Comparison of ENCODE assay signal across 22 cellular contexts in the genomic region with DNA sequence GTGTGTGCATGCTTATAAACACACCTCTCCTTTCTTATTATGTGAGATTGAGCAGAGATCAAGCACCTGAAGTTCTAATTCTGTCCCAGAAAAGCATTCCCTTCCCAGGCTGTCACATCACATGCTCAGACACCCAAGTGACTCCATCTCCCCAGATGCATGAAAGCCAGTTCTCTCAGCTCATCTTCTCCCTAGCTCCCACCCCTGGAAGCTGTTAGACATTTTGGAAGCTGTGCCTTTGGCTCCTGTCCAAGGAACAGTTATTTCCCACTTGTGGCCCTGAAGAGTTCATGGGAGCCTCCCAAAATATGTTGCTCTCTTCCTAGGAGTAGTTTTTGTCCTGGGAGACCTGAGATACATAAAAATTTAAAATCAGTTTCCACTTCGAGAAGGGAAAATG.
DNase-seq lines count a peak whose midpoint lies in the region; ATAC-seq and TF ChIP-seq lines count a peak whose summit lies in the region.
"Had no signal": no experiment of that assay in that cellular context is flagged by ENCODE, and none has a peak within 500 bp of the region (broad histone marks: within the 10 kb centered on the region; RNA-seq: fewer than 3 reads in every experiment).

No MANE protein-coding gene starts in this region.

- no peaks in the 10 kb centered on the region for H3K27me3 Mint-ChIP-seq in endodermal cell (ENCODE audit: insufficient read depth)

- no peak overlapping the region for H3K4me2 ChIP-seq in skeletal muscle satellite cell (ENCODE audit: low read length)

- H3K36me3 ChIP-seq in adipocyte (ENCODE audit: control insufficient read depth, insufficient read depth, low read length, severe bottlenecking) (no peaks in the 10 kb centered on the region), skeletal muscle satellite cell (ENCODE audit: insufficient read depth, low read length) (no peaks in the 10 kb centered on the region), endodermal cell (ENCODE audit: control insufficient read depth, insufficient read depth, low read length) (no peaks in the 10 kb centered on the region), mucosa of descending colon (ENCODE audit: low read depth) (no peaks in the 10 kb centered on the region)
- H3K36me3 ChIP-seq: lower lobe of right lung had no signal

- ATAC-seq in left ventricle myocardium superior: peak; percentile 94
- ATAC-seq in mucosa of descending colon: no peak
- ATAC-seq: activated CD8-positive, alpha-beta T cell treated with anti-CD3 and anti-CD28 coated beads for 36 hours had no signal

- WGBS in endodermal cell (ENCODE audit: insufficient coverage in 1 of 2, insufficient read length in 1 of 2), 2 experiments: 100% methylated on average over 1 of the region's 1 CpG; no CpG with 5 or more reads in 1 of the 2 experiments

- H3K27ac Mint-ChIP-seq in endodermal cell: no peak overlapping the region
- H3K27ac Mint-ChIP-seq: activated CD8-positive, alpha-beta T cell treated with anti-CD3 and anti-CD28 coated beads for 36 hours; activated naive CD8-positive, alpha-beta T cell treated with anti-CD3 and anti-CD28 coated beads for 36 hours; CD4-positive, CD25-positive, alpha-beta regulatory T cell; stimulated activated naive CD8-positive, alpha-beta T cell treated with anti-CD3 and anti-CD28 coated beads, Interleukin-15, Interleukin-2, amounts not matched to agents 100 ng/mL and 50 ng/mL, for 24 hours; T-helper 2 cell treated with Interferon-gamma antibody and Interleukin-4, amounts not matched to agents 5 μg/mL and 100 μg/mL, for 36 hours had no signal

- no peaks in the 10 kb centered on the region for H3K36me3 Mint-ChIP-seq in endodermal cell (ENCODE audit: low read depth)
- H3K36me3 Mint-ChIP-seq: activated naive CD8-positive, alpha-beta T cell treated with anti-CD3 and anti-CD28 coated beads for 36 hours; CD4-positive, CD25-positive, alpha-beta regulatory T cell had no signal

- no peaks in the 10 kb centered on the region for H3K27me3 ChIP-seq in adipocyte (replicated peaks; ENCODE audit: control insufficient read depth, insufficient read depth, low read length)
- H3K27me3 ChIP-seq in skeletal muscle satellite cell (ENCODE audit: control insufficient read depth, insufficient read depth, low read length): no peaks in the 10 kb centered on the region
- no peaks in the 10 kb centered on the region for H3K27me3 ChIP-seq in endodermal cell (ENCODE audit: control insufficient read depth, insufficient read depth, low read length, poor library complexity, severe bottlenecking)

- intact Hi-C loops in left ventricle myocardium superior (cut with micrococcal nuclease): no loop called here
- intact Hi-C loops in mucosa of descending colon (cut with DNase I, micrococcal nuclease): no loop called here

- H3K4me1 Mint-ChIP-seq in endodermal cell: no peaks in the 10 kb centered on the region
- H3K4me1 Mint-ChIP-seq: activated naive CD8-positive, alpha-beta T cell treated with anti-CD3 and anti-CD28 coated beads for 36 hours; CD4-positive, CD25-positive, alpha-beta regulatory T cell had no signal

- TF ChIP-seq CTCF in endodermal cell (conservative IDR thresholded peaks at IDR 0.05): no peak
- TF ChIP-seq CTCF in mucosa of descending colon (IDR thresholded peaks at IDR 0.05): no peak

- no peak overlapping the region for H3K4me3 Mint-ChIP-seq in endodermal cell
- H3K4me3 Mint-ChIP-seq: activated CD8-positive, alpha-beta T cell treated with anti-CD3 and anti-CD28 coated beads for 36 hours; activated naive CD8-positive, alpha-beta T cell treated with anti-CD3 and anti-CD28 coated beads for 36 hours; CD4-positive, CD25-positive, alpha-beta regulatory T cell; stimulated activated naive CD8-positive, alpha-beta T cell treated with anti-CD3 and anti-CD28 coated beads, Interleukin-15, Interleukin-2, amounts not matched to agents 100 ng/mL and 50 ng/mL, for 24 hours; T-helper 2 cell treated with Interferon-gamma antibody and Interleukin-4, amounts not matched to agents 5 μg/mL and 100 μg/mL, for 36 hours had no signal

- peaks cover 11% of the 10 kb centered on the region for H3K9me3 Mint-ChIP-seq in endodermal cell
- H3K9me3 Mint-ChIP-seq: activated CD8-positive, alpha-beta T cell treated with anti-CD3 and anti-CD28 coated beads for 36 hours; activated naive CD8-positive, alpha-beta T cell treated with anti-CD3 and anti-CD28 coated beads for 36 hours; T-helper 2 cell treated with Interferon-gamma antibody and Interleukin-4, amounts not matched to agents 5 μg/mL and 100 μg/mL, for 36 hours had no signal

- peaks cover 32% of the 10 kb centered on the region for H3K4me1 ChIP-seq in adipocyte (ENCODE audit: control insufficient read depth, insufficient read depth, low read length)
- H3K4me1 ChIP-seq in skeletal muscle satellite cell (ENCODE audit: control insufficient read depth, insufficient read depth, low read length): peaks cover 62% of the 10 kb centered on the region
- no peaks in the 10 kb centered on the region for H3K4me1 ChIP-seq in endodermal cell (ENCODE audit: control insufficient read depth, insufficient read depth, low read length)
- no peaks in the 10 kb centered on the region for H3K4me1 ChIP-seq in mucosa of descending colon (ENCODE audit: low read depth)
- H3K4me1 ChIP-seq: lower lobe of right lung had no signal

- no peaks in the 10 kb centered on the region for H3K9me3 ChIP-seq in adipocyte (ENCODE audit: control insufficient read depth, low read length)
- H3K9me3 ChIP-seq in skeletal muscle satellite cell (replicated peaks; ENCODE audit: low read length): no peaks in the 10 kb centered on the region
- peaks cover 13% of the 10 kb centered on the region for H3K9me3 ChIP-seq in endodermal cell (ENCODE audit: control insufficient read depth, low read length)
- no peaks in the 10 kb centered on the region for H3K9me3 ChIP-seq in mucosa of descending colon
- H3K9me3 ChIP-seq: lower lobe of right lung had no signal

- H3K9ac ChIP-seq in adipocyte (ENCODE audit: low read length) (peak overlapping the region; percentile 13), skeletal muscle satellite cell (ENCODE audit: low read depth, low read length) (peak overlapping the region; percentile 80), endodermal cell (ENCODE audit: extremely low read depth, low read length, poor library complexity, severe bottlenecking) (no peak overlapping the region)

- H3K4me3 ChIP-seq in adipocyte (ENCODE audit: low read length) (no peak overlapping the region), skeletal muscle satellite cell (ENCODE audit: low read length) (no peak overlapping the region), endodermal cell (ENCODE audit: low read length) (no peak overlapping the region), mucosa of descending colon (no peak overlapping the region)
- H3K4me3 ChIP-seq: lower lobe of right lung had no signal

- DNase-seq in NCI-H1105 treated with DMSO at 0.1 percent for 48 hours (lab: John Stamatoyannopoulos, UW) (peak; percentile 29), NCI-H1105 (lab: John Stamatoyannopoulos, UW) (no peak), adipocyte (ENCODE audit: low read depth) (no peak), left ventricle myocardium superior (no peak), GM19240 (ENCODE audit: insufficient read length, low spot score) (no peak), endodermal cell (no peak), mucosa of descending colon (no peak)
- DNase-seq: 8988T; activated CD8-positive, alpha-beta T cell treated with anti-CD3 and anti-CD28 coated beads for 36 hours; activated effector memory CD4-positive, alpha-beta T cell treated with anti-CD3 and anti-CD28 coated beads, Interleukin-2, amount 50 U/mL, for 16 hours; activated naive CD8-positive, alpha-beta T cell treated with anti-CD3 and anti-CD28 coated beads for 36 hours; CD4-positive, CD25-positive, alpha-beta regulatory T cell; central memory CD4-positive, alpha-beta T cell; GOT3; islet precursor cell; lower lobe of right lung; NCI-H1930; NCI-H526 had no signal

- no peak overlapping the region for H3K27ac ChIP-seq in endodermal cell (ENCODE audit: low read depth, low read length)
- H3K27ac ChIP-seq: lower lobe of right lung, RWPE1 had no signal
